10 cellular contexts compared by ENCODE assay signal in the genomic region with DNA sequence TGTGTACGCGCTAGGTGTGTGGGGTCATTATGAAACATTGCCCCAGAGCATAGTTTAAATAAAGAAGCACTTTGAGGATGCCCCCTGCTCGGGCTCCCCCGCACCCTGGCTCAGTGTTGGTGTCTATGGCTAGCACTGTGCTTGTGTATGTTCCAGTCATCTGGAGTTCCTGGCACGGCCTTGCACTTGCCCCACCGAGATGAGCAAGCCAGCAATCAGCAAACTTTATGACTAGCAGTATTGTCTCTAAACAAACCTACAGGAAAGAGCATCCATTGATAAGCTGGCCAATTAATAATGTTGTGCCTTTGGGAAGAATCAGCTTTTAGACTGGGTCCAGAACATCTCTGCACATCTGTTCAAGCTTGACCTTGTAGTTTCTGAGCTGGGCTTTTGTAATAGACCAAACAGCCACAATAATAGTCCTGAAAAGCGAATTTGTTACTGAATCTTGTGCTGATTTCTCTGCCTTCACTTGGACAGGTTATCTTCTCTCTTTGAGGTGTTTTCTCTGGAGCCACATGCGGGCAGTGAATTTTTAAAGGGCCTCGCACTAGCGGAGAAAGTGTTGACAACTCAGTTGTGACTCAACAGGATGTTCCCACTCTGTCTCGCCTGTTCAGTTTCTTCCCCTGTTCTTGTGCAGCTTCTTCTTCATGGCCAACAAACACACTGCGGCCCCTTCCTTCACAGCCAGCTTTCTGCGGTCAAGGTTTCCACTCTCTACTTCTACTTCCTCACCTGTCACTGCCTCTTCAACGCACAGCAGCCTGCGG.
A peak's percentile ranks its signal among the peaks of the same experiment; 100 is the strongest.
DNase-seq lines count a peak whose midpoint lies in the region; ATAC-seq and TF ChIP-seq lines count a peak whose summit lies in the region.
"Had no signal": no experiment of that assay in that cellular context is flagged by ENCODE, and none has a peak within 500 bp of the region (broad histone marks: within the 10 kb centered on the region; RNA-seq: fewer than 3 reads in every experiment).

No MANE protein-coding gene starts in this region.

- H3K4me1 ChIP-seq in ES-I3 (ENCODE audit: insufficient read depth, low read length), result peaks cover 10% of the 10 kb centered on the region

- H3K9ac ChIP-seq in ES-I3 (ENCODE audit: low read depth, low read length), result peak overlapping the region; percentile 97

- CTCF ChIA-PET in GM10248 (lab: Yijun Ruan, JAX), result no interaction called here

- no peak for DNase-seq in brain microvascular endothelial cell
- DNase-seq in putamen (ENCODE audit: low spot score), result peak; percentile 89
- DNase-seq in activated CD4-positive, alpha-beta T cell treated with anti-CD3 and anti-CD28 coated beads for 48 hours, result no peak
- no peak for DNase-seq in GM10248 (ENCODE audit: extremely low spot score)
- no peak for DNase-seq in stimulated activated CD8-positive, alpha-beta memory T cell treated with anti-CD3 and anti-CD28 coated beads, Interleukin-4, amount 100 ng/mL, for 48 hours
- DNase-seq: activated CD8-positive, alpha-beta T cell treated with anti-CD3 and anti-CD28 coated beads for 36 hours; DMS79 treated with DMSO at 0.1 percent for 48 hours had no signal

- H3K9me3 ChIP-seq in ES-I3 (ENCODE audit: control insufficient read depth, insufficient read depth, low read length), result no peaks in the 10 kb centered on the region

- no peak for ATAC-seq in GM18511 (IDR thresholded peaks at IDR 0.05; ENCODE audit: unreplicated experiment)
- ATAC-seq: activated CD8-positive, alpha-beta T cell treated with anti-CD3 and anti-CD28 coated beads for 36 hours had no signal

- no peak overlapping the region for H3K4me3 ChIP-seq in brain microvascular endothelial cell (ENCODE audit: low read depth, low read length)
- H3K4me3 ChIP-seq in iPS-11a (ENCODE audit: low read depth, low read length), result peak overlapping the region; percentile 48

- H3K27ac ChIP-seq in brain microvascular endothelial cell, result peak overlapping the region; percentile 62

- in situ Hi-C loops in brain microvascular endothelial cell (cut with HindIII; ENCODE audit: low pct_ligation_motif_present, low sequenced_read_pairs), result no loop called here

- POLR2A ChIA-PET in GM10248 (lab: Yijun Ruan, JAX), result no interaction called here

- TF ChIP-seq CTCF in brain microvascular endothelial cell (IDR thresholded peaks at IDR 0.05; ENCODE audit: low read depth, low read length, missing control alignments) (no peak), GM10248 (IDR thresholded peaks at IDR 0.05; ENCODE audit: control extremely low read depth, extremely low read depth, low read depth, missing control alignments) (no peak)

- H3K36me3 ChIP-seq in ES-I3 (ENCODE audit: insufficient read depth, low read length) (no peaks in the 10 kb centered on the region; the same call in 1 of the 2 replicates), brain microvascular endothelial cell (replicated peaks) (no peaks in the 10 kb centered on the region)

- no peaks in the 10 kb centered on the region for H3K27me3 ChIP-seq in brain microvascular endothelial cell (replicated peaks)
